In genomic region chr3:50345586-50345985, GRCh38 we compare ENCODE assay signal across 1 cellular context.
TF ChIP-seq lines count a peak whose summit lies in the region.

ZMYND10 (minus strand) TSS chr3:50345732; CDS start chr3:50345579, 153 bp downstream.

TF ChIP-seq in HEK293, 187 proteins besides CTCF, POLR2A, EP300 and RAD21 (continued from another document):
- TF ChIP-seq ZNF510 (tag by site-specific recombination; IDR thresholded peaks at IDR 0.05; ENCODE audit: insufficient replicate concordance): no peak
- no peak for TF ChIP-seq ZNF521 (tag by site-specific recombination; IDR thresholded peaks at IDR 0.05)
- TF ChIP-seq ZNF140 (tag by site-specific recombination; IDR thresholded peaks at IDR 0.05): no peak
- TF ChIP-seq GLI4 (tag by site-specific recombination; IDR thresholded peaks at IDR 0.05): no peak
- TF ChIP-seq ZBTB11 (tag by site-specific recombination; conservative IDR thresholded peaks at IDR 0.05; ENCODE audit: low read depth): no peak
